Comparison of ENCODE assay signal across 8 cellular contexts in the genomic region with DNA sequence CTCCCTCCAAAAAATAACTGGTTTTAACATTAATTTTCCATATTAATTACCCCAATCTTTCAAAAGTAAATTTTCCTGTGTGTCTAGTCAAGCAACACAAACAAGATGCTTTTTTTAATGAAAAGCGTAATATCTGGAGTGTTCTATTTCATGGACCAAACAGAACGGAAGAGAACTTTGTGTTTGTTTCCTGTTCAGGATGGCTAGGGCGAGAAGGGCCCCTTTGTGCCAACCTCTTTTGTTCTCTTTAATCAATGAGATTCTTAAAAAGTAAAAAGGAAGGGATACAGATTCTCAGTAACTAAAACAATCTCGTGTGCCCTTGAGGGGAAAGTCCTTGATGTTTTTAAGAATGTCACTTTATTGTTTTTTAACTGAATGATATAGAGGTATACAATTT. TPM values are rescaled to one million over a fixed set of nuclear protein-coding genes. Genes with fewer than 3 reads are reported as not detected.
A peak's percentile ranks its signal among the peaks of the same experiment; 100 is the strongest.
DNase-seq lines count a peak whose midpoint lies in the region; ATAC-seq and TF ChIP-seq lines count a peak whose summit lies in the region.

No MANE protein-coding gene starts in this region.

- no peaks in the 10 kb centered on the region for H3K9me3 Mint-ChIP-seq in CD8-positive, alpha-beta memory T cell
- H3K9me3 Mint-ChIP-seq in central memory CD8-positive, alpha-beta T cell, result no peaks in the 10 kb centered on the region
- H3K9me3 Mint-ChIP-seq in neural crest cell, result no peaks in the 10 kb centered on the region

- peaks cover 0 to 2% of the 10 kb centered on the region in 2 donors for H3K27me3 Mint-ChIP-seq in CD8-positive, alpha-beta memory T cell
- no peaks in the 10 kb centered on the region for H3K27me3 Mint-ChIP-seq in central memory CD8-positive, alpha-beta T cell
- H3K27me3 Mint-ChIP-seq in neural crest cell (ENCODE audit: low read depth), result no peaks in the 10 kb centered on the region

- TF ChIP-seq CTCF in neural crest cell (conservative IDR thresholded peaks at IDR 0.05), result no peak

- peaks cover 75% of the 10 kb centered on the region for H3K36me3 ChIP-seq in CD8-positive, alpha-beta memory T cell (ENCODE audit: insufficient read depth, low read length)

- no peaks in the 10 kb centered on the region for H3K27me3 ChIP-seq in CD8-positive, alpha-beta memory T cell (ENCODE audit: insufficient read depth, low read length, poor library complexity, severe bottlenecking)

- no peak for DNase-seq in CD8-positive, alpha-beta memory T cell
- DNase-seq in central memory CD8-positive, alpha-beta T cell (ENCODE audit: low spot score in 2 of 2), result no peak
- DNase-seq in neural crest cell (ENCODE audit: low read depth, low spot score) (no peak), Kasumi-1 (lab: John Stamatoyannopoulos, UW) (no peak), LoVo (ENCODE audit: low spot score) (no peak), NCI-H82 (lab: John Stamatoyannopoulos, UW) (no peak), cerebellar cortex (ENCODE audit: low spot score) (no peak)

- no peaks in the 10 kb centered on the region for H3K9me3 ChIP-seq in CD8-positive, alpha-beta memory T cell (ENCODE audit: low read length)

- CTCF ChIA-PET in CD8-positive, alpha-beta memory T cell (lab: Charles Lee), result interaction anchor here (1.5 kb wide), 1 partner anchor 135 kb away, joined by 3 read pairs; no protein-coding TSS in a partner anchor

- H3K4me1 Mint-ChIP-seq in CD8-positive, alpha-beta memory T cell, result peaks cover 54 to 82% (median 59%) of the 10 kb centered on the region in 3 donors
- H3K4me1 Mint-ChIP-seq in central memory CD8-positive, alpha-beta T cell, result peaks cover 55% of the 10 kb centered on the region
- H3K4me1 Mint-ChIP-seq in neural crest cell, result peaks cover 50% of the 10 kb centered on the region

- peak overlapping the region; percentile 77 to 94 (median 90) for H3K27ac Mint-ChIP-seq in CD8-positive, alpha-beta memory T cell
- H3K27ac Mint-ChIP-seq in central memory CD8-positive, alpha-beta T cell (ENCODE audit: low read depth), result peak overlapping the region; percentile 91
- peak overlapping the region; percentile 50 for H3K27ac Mint-ChIP-seq in neural crest cell (ENCODE audit: unreplicated experiment)

- H3K36me3 Mint-ChIP-seq in CD8-positive, alpha-beta memory T cell, result peaks cover 16 to 89% (median 39%) of the 10 kb centered on the region in 3 donors
- peaks cover 79% of the 10 kb centered on the region for H3K36me3 Mint-ChIP-seq in central memory CD8-positive, alpha-beta T cell (ENCODE audit: insufficient read depth)
- peaks cover 61% of the 10 kb centered on the region for H3K36me3 Mint-ChIP-seq in neural crest cell (ENCODE audit: low read depth)

- ATAC-seq in HG03342 (IDR thresholded peaks at IDR 0.05; ENCODE audit: unreplicated experiment), result peak; percentile 19
- no peak for ATAC-seq in central memory CD8-positive, alpha-beta T cell (replicated peaks; ENCODE audit: extremely low read depth, poor library complexity, severe bottlenecking)

- POLR2A ChIA-PET in CD8-positive, alpha-beta memory T cell (lab: Charles Lee), result interaction anchor here (0.9 to 2.0 kb wide), 3 partner anchors 15 to 124 kb away, joined by 3 to 8 read pairs (median 4); partner anchors contain the start of gene ATP5F1E

- H3K4me3 Mint-ChIP-seq in CD8-positive, alpha-beta memory T cell, result peak overlapping the region; percentile 67 to 92 (median 78)
- H3K4me3 Mint-ChIP-seq in central memory CD8-positive, alpha-beta T cell, result peak overlapping the region; percentile 59
- peak overlapping the region; percentile 67 for H3K4me3 Mint-ChIP-seq in neural crest cell

- no peak overlapping the region for H3K4me3 ChIP-seq in CD8-positive, alpha-beta memory T cell (ENCODE audit: low read length)

- peaks cover 22% of the 10 kb centered on the region for H3K4me1 ChIP-seq in CD8-positive, alpha-beta memory T cell (ENCODE audit: insufficient read depth, low read length)

- no peak overlapping the region for H3K27ac ChIP-seq in CD8-positive, alpha-beta memory T cell (ENCODE audit: low read depth, low read length)

RNA-seq across cellular contexts. Expression of gene GNAS, which starts 55.7 kb away (rescaled TPM):
- total RNA-seq in CD8-positive, alpha-beta memory T cell, result 100 to 1,000 TPM; 637 to 666 TPM
- polyA plus RNA-seq in CD8-positive, alpha-beta memory T cell, result 218 TPM
- total RNA-seq in neural crest cell, result 1,339 and 1,425 TPM in 2 replicates

RNA-seq across cellular contexts. Expression of gene GNAS-AS1, which starts 57.5 kb away (rescaled TPM):
- total RNA-seq in CD8-positive, alpha-beta memory T cell, result under 1 TPM; 0.55 to 0.68 TPM
- polyA plus RNA-seq in CD8-positive, alpha-beta memory T cell, result not detected
- total RNA-seq in neural crest cell, result 3.8 and 6.3 TPM in 2 replicates
